In the genomic region with DNA sequence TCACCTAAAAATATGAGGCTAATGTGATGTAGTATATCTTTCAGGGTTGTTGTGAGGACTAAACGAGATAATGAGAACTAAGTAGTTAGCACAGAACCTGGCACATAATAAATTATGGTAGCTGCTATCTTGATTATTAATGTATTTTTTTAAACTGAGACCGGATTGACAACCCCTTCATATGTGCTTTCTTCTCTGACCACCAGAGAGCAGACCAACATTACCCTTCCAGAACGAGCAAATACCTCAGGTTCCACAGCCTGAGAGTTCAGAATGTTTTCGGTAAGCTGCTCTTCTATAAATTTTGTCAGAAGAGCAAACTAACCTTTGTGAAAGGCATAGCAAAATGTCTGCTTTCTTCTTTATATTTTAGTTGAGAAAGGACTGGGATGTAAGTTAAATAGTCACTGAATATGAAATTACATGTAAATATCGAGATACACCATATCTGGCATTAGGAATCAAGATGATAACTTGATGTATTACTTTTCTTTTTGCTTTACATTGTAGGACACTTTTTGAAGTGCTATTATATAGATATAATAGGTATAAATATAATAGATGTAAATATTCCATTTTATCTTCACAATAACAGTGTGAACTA, we compare ENCODE assay signal across 8 cellular contexts. TPM values are rescaled to one million over a fixed set of nuclear protein-coding genes. Genes with fewer than 3 reads are reported as not detected.
DNase-seq lines count a peak whose midpoint lies in the region; ATAC-seq, FAIRE-seq and TF ChIP-seq lines count a peak whose summit lies in the region.

No MANE protein-coding gene starts in this region.

- TF ChIP-seq POLR2A in H54 (IDR thresholded peaks at IDR 0.05; ENCODE audit: low read depth, low read length): no peak

- DNase-seq in SIG-M5 treated with dmso at 0.1 percent for 504 hours (lab: John Stamatoyannopoulos, UW; ENCODE audit: unreplicated experiment): peak; percentile 57
- no peak for DNase-seq in SIG-M5 (lab: John Stamatoyannopoulos, UW)
- DNase-seq in H54 (ENCODE audit: insufficient read length, low spot score): no peak
- DNase-seq in NCI-H748 (lab: John Stamatoyannopoulos, UW; ENCODE audit: unreplicated experiment): peak; percentile 50
- peak; percentile 70 for DNase-seq in astrocyte of the hippocampus (ENCODE audit: low read depth, low spot score)
- no peak for DNase-seq in kidney epithelial cell (ENCODE audit: low read depth)
- peak; percentile 32 for DNase-seq in urothelium cell line (ENCODE audit: low spot score)

- FAIRE-seq in H54 (lab: Jason Lieb, UNC) (peak; percentile 20), urothelium cell line (lab: Jason Lieb, UNC) (no peak)

- no peaks in the 10 kb centered on the region for H3K36me3 ChIP-seq in kidney epithelial cell (ENCODE audit: control insufficient read depth, insufficient read depth, low read length)

- peak; percentile 78 for TF ChIP-seq CTCF in kidney epithelial cell (IDR thresholded peaks at IDR 0.05; ENCODE audit: insufficient read depth, low read length, poor library complexity, severe bottlenecking)

- no peak overlapping the region for H3K4me3 ChIP-seq in kidney epithelial cell (ENCODE audit: low read depth, low read length)

- H3K27me3 ChIP-seq in kidney epithelial cell (ENCODE audit: control insufficient read depth, insufficient read depth, low read length): no peaks in the 10 kb centered on the region

- ATAC-seq in GM21619 (IDR thresholded peaks at IDR 0.05; ENCODE audit: unreplicated experiment): no peak

RNA-seq across cellular contexts. Expression of a gene that starts 13.6 kb away (rescaled TPM):
- 29.2 and 30.7 TPM in 2 replicates for total RNA-seq in kidney epithelial cell

Comparison
In these comparisons a context has a peak if more than half of its experiments do, and no peak if none do; other contexts are left out.
1. DNase-seq: peak in SIG-M5 treated with dmso at 0.1 percent for 504 hours (single experiment), NCI-H748 (single experiment), astrocyte of the hippocampus (single experiment) and urothelium cell line (single experiment); none in SIG-M5 (single experiment), H54 (single experiment) and kidney epithelial cell (single experiment).